Comparison of ENCODE assay signal across 1 cellular context in genomic region chr4:106355193-106355592, GRCh38.
TF ChIP-seq lines count a peak whose summit lies in the region.

No MANE protein-coding gene starts in this region.

TF ChIP-seq in K562, 482 proteins besides CTCF, POLR2A, EP300 and RAD21 (continued from another document):
- TF ChIP-seq KAT2B (IDR thresholded peaks at IDR 0.05; ENCODE audit: low read depth, low read length), result no peak
- no peak for TF ChIP-seq FOSL1 (tag; conservative IDR thresholded peaks at IDR 0.05)
- no peak for TF ChIP-seq ZNF561 (CRISPR knock-in tag; conservative IDR thresholded peaks at IDR 0.05)
- TF ChIP-seq GTF2E2 (tag; IDR thresholded peaks at IDR 0.05), result no peak
- TF ChIP-seq HMGXB4 (CRISPR knock-in tag; IDR thresholded peaks at IDR 0.05), result no peak
- no peak for TF ChIP-seq BRF1 (IDR thresholded peaks at IDR 0.05; ENCODE audit: borderline replicate concordance, extremely low read depth, insufficient read length)
- no peak for TF ChIP-seq NFYB (IDR thresholded peaks at IDR 0.05; ENCODE audit: extremely low read depth, insufficient read length)
- TF ChIP-seq ZNF347 (CRISPR knock-in tag; IDR thresholded peaks at IDR 0.05; ENCODE audit: low read depth), result no peak
- no peak for TF ChIP-seq PHF21A (IDR thresholded peaks at IDR 0.05; ENCODE audit: borderline replicate concordance, low read depth)
- TF ChIP-seq MAFK (IDR thresholded peaks at IDR 0.05; ENCODE audit: low read length), result no peak
- no peak for TF ChIP-seq ZNF124 (CRISPR knock-in tag; IDR thresholded peaks at IDR 0.05)
- TF ChIP-seq NELFE (IDR thresholded peaks at IDR 0.05; ENCODE audit: insufficient read depth, insufficient read length), result no peak
- TF ChIP-seq E4F1 (CRISPR knock-in tag; IDR thresholded peaks at IDR 0.05; ENCODE audit: borderline replicate concordance), result no peak
- TF ChIP-seq ZNF3 (CRISPR knock-in tag; IDR thresholded peaks at IDR 0.05), result no peak
- no peak for TF ChIP-seq ZNF695 (CRISPR knock-in tag; IDR thresholded peaks at IDR 0.05)
- TF ChIP-seq PTBP1 (IDR thresholded peaks at IDR 0.05; ENCODE audit: low read depth, low read length), result no peak
- TF ChIP-seq, protein P1, sequence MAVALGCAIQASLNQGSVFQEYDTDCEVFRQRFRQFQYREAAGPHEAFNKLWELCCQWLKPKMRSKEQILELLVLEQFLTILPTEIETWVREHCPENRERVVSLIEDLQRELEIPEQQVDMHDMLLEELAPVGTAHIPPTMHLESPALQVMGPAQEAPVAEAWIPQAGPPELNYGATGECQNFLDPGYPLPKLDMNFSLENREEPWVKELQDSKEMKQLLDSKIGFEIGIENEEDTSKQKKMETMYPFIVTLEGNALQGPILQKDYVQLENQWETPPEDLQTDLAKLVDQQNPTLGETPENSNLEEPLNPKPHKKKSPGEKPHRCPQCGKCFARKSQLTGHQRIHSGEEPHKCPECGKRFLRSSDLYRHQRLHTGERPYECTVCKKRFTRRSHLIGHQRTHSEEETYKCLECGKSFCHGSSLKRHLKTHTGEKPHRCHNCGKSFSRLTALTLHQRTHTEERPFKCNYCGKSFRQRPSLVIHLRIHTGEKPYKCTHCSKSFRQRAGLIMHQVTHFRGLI (CRISPR knock-in tag; IDR thresholded peaks at IDR 0.05), result no peak
